In genomic region chr4:66688674-66689073, GRCh38 we compare ENCODE assay signal across 9 cellular contexts.
A peak's percentile ranks its signal among the peaks of the same experiment; 100 is the strongest.
DNase-seq lines count a peak whose midpoint lies in the region; ATAC-seq and TF ChIP-seq lines count a peak whose summit lies in the region.
"Had no signal": no experiment of that assay in that cellular context is flagged by ENCODE, and none has a peak within 500 bp of the region (broad histone marks: within the 10 kb centered on the region; RNA-seq: fewer than 3 reads in every experiment).

No MANE protein-coding gene starts in this region.

- TF ChIP-seq CTCF in MCF 10A (IDR thresholded peaks at IDR 0.05; ENCODE audit: unreplicated experiment) (peak; percentile 29), breast epithelium (IDR thresholded peaks at IDR 0.05) (no peak), type B pancreatic cell (conservative IDR thresholded peaks at IDR 0.05) (peak; percentile 69), lower lobe of right lung (IDR thresholded peaks at IDR 0.05) (no peak)

- H3K36me3 Mint-ChIP-seq in MCF 10A (ENCODE audit: insufficient read depth, unreplicated experiment) = no peaks in the 10 kb centered on the region
- no peaks in the 10 kb centered on the region for H3K36me3 Mint-ChIP-seq in type B pancreatic cell

- H3K4me1 ChIP-seq in breast epithelium (no peaks in the 10 kb centered on the region), lower lobe of right lung (no peaks in the 10 kb centered on the region)

- H3K27me3 ChIP-seq in breast epithelium (no peaks in the 10 kb centered on the region), lower lobe of right lung (ENCODE audit: low read depth) (no peaks in the 10 kb centered on the region)

- H3K9me3 ChIP-seq in breast epithelium = no peaks in the 10 kb centered on the region
- H3K9me3 ChIP-seq in lower lobe of right lung = no peaks in the 10 kb centered on the region

- ATAC-seq in lower lobe of right lung = no peak
- no peak for ATAC-seq in HG02642 (IDR thresholded peaks at IDR 0.05; ENCODE audit: poor library complexity, unreplicated experiment)

- H3K36me3 ChIP-seq in breast epithelium (no peaks in the 10 kb centered on the region), lower lobe of right lung (no peaks in the 10 kb centered on the region)

- H3K4me3 Mint-ChIP-seq in MCF 10A (ENCODE audit: unreplicated experiment) (no peak overlapping the region), type B pancreatic cell (no peak overlapping the region)

- no TSS peak for BruUV-seq in MCF 10A (replicated peaks; lab: Mats Ljungman, UMichigan)

- H3K4me1 Mint-ChIP-seq in MCF 10A (ENCODE audit: insufficient read depth, unreplicated experiment) (no peaks in the 10 kb centered on the region), type B pancreatic cell (ENCODE audit: unreplicated experiment) (no peaks in the 10 kb centered on the region)

- TF ChIP-seq POLR2A in breast epithelium (IDR thresholded peaks at IDR 0.05) = no peak

- H3K27ac Mint-ChIP-seq in MCF 10A (ENCODE audit: low read depth, unreplicated experiment) (no peak overlapping the region), type B pancreatic cell (no peak overlapping the region)

- CTCF ChIA-PET in MCF 10A (lab: Yijun Ruan, JAX) = interaction anchor here (0.6 to 1.9 kb wide), 7 partner anchors 172 to 1667 kb away, joined by 3 read pairs; no protein-coding TSS in a partner anchor

- DNase-seq in MCF 10A (ENCODE audit: unreplicated experiment) = peak; percentile 33
- no peak for DNase-seq in breast epithelium (ENCODE audit: low spot score in 2 of 2)
- peak; percentile 25 for DNase-seq in NCI-H460 (ENCODE audit: extremely low read depth, low read depth)
- peak; percentile 16 for DNase-seq in cerebellar cortex (ENCODE audit: low spot score)
- DNase-seq in type B pancreatic cell (ENCODE audit: extremely low spot score, unreplicated experiment) = no peak
- DNase-seq in activated T-cell treated with anti-CD3 and anti-CD28 coated beads, Interleukin-2, amount 50 U/mL, for 48 hours = no peak
- DNase-seq in lower lobe of right lung = no peak
- DNase-seq: DMS79 had no signal

- POLR2A ChIA-PET in MCF 10A (lab: Yijun Ruan, JAX) = interaction anchor here (0.7 kb wide), 1 partner anchor 125 kb away, joined by 3 read pairs; no protein-coding TSS in a partner anchor

- H3K9me3 Mint-ChIP-seq in MCF 10A (ENCODE audit: unreplicated experiment) = no peaks in the 10 kb centered on the region
- no peaks in the 10 kb centered on the region for H3K9me3 Mint-ChIP-seq in type B pancreatic cell

- no peak overlapping the region for H3K4me3 ChIP-seq in breast epithelium
- H3K4me3 ChIP-seq in lower lobe of right lung = no peak overlapping the region

- intact Hi-C loops in MCF 10A (cut with micrococcal nuclease) (loop anchor here (2.0 to 10.0 kb wide), 4 partner anchors 638 to 1908 kb away; no protein-coding TSS in a partner anchor), breast epithelium (cut with DNase I; ENCODE audit: low total_unique reads) (no loop called here), lower lobe of right lung (cut with DNase I) (no loop called here)

- H3K27me3 Mint-ChIP-seq in MCF 10A (ENCODE audit: insufficient read depth, unreplicated experiment) (no peaks in the 10 kb centered on the region), type B pancreatic cell (no peaks in the 10 kb centered on the region)

- H3K27ac ChIP-seq in breast epithelium (no peak overlapping the region), lower lobe of right lung (no peak overlapping the region)

Comparison
In these comparisons a context has a peak if more than half of its experiments do, and no peak if none do; other contexts are left out.
1. DNase-seq: peak in MCF 10A (single experiment), NCI-H460 (single experiment) and cerebellar cortex (single experiment); none in breast epithelium (0 of 2), type B pancreatic cell (single experiment), activated T-cell treated with anti-CD3 and anti-CD28 coated beads, Interleukin-2, amount 50 U/mL, for 48 hours (0 of 2) and lower lobe of right lung (single experiment).
2. CTCF ChIP-seq: peak in MCF 10A (single experiment) and type B pancreatic cell (single experiment); none in breast epithelium (0 of 3) and lower lobe of right lung (single experiment).